ENCODE assay signal across 1 cellular context in genomic region chr11:64239662-64240466, GRCh38.
TF ChIP-seq lines count a peak whose summit lies in the region.

No MANE protein-coding gene starts in this region.

TF ChIP-seq in HCT116, 20 proteins besides CTCF, POLR2A, EP300 and RAD21 (continued from another document):
- no peak for TF ChIP-seq ZBTB33 (IDR thresholded peaks at IDR 0.05; ENCODE audit: extremely low read depth, insufficient replicate concordance, low read length)
